ENCODE assay signal across 8 cellular contexts in the genomic region with DNA sequence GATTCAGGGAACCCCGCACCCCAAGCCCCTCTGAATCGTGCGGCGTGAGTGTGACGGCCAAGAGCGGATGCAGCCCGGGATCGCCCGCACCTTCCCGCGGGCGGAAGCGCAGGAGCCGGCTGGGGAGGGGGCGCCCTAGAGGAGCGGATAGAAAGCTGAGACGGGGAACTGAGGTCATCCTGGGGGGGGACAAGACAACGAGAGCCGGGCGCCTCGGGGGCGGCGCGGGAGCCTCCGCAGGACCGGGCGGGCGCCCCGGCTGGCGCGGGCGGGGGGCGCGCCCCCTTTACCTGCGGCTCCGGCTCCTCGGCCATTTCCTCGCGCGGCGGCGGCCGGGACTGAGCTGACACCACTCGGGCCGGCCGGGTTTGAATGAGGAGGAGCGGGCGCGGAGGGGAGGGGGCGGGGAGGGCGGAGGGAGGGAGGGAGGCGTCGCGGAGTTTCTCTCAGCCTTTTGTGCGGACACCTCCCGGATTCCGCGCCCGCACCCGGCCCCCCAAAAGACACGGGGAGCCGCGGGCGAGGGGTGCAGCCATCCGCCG. TPM values are rescaled to one million over a fixed set of nuclear protein-coding genes. Genes with fewer than 3 reads are reported as not detected.
DNase-seq lines count a peak whose midpoint lies in the region; ATAC-seq and TF ChIP-seq lines count a peak whose summit lies in the region.
"Not testable (repeated sequence)": the region's sequence is repeated elsewhere in the genome, so short reads cannot be mapped to it uniquely, and the experiment has no call there.

A gene (minus strand): TSS at position 374 of the 542 bp plus-strand sequence. CDS start 11,013 bp downstream, outside the sequence.

- ATAC-seq in HG02884 (IDR thresholded peaks at IDR 0.05; ENCODE audit: unreplicated experiment) (peak; percentile 15), upper lobe of left lung (ENCODE audit: low FRiP score in 2 of 2) (peak; percentile 52 to 74)
- peak; percentile 30 to 33 for ATAC-seq in activated CD4-positive, CD25-positive, alpha-beta regulatory T cell treated with anti-CD3 and anti-CD28 coated beads, Interleukin-2, amount 50 U/mL, for 24 hours

- not testable (repeated sequence) for H3K36me3 Mint-ChIP-seq in brain

- WGBS in hepatocyte (ENCODE audit: low lambda C conversion rate, missing lambda C conversion rate): 0% methylated on average over 8 of the region's 66 CpGs
- WGBS in upper lobe of left lung, 2 donors: 7% methylated on average over 12 of the region's 66 CpGs; no CpG with 5 or more reads in 1 of the 2 donors

- H3K9me3 Mint-ChIP-seq in brain: not testable (repeated sequence)

- H2AFZ ChIP-seq in hepatocyte: peak within 1 kb of the TSS; percentile 54

- intact Hi-C loops in posterior cingulate gyrus (cut with DNase I): loop anchor here (5.0 kb wide), 1 partner anchor 84 kb away; no protein-coding TSS in a partner anchor

- peak within 1 kb of the TSS; percentile 90 to 95 (median 93) for H3K4me3 Mint-ChIP-seq in brain

- peak within 1 kb of the TSS; percentile 91 for H3K4me2 ChIP-seq in hepatocyte

- DNase-seq in NCI-H2171 treated with DMSO at 0.1 percent for 48 hours (lab: John Stamatoyannopoulos, UW) (peak; percentile 67), hepatocyte (ENCODE audit: low spot score) (peak; percentile 85), posterior cingulate gyrus (peak in 7 of 10 donors; percentile 27 to 90 (median 43)), upper lobe of left lung (peak; percentile 65 to 94)

- TF ChIP-seq POLR2A in GM15510 (IDR thresholded peaks at IDR 0.05; ENCODE audit: borderline replicate concordance, extremely low read depth, insufficient read length): peak; percentile 30
- TF ChIP-seq POLR2A in upper lobe of left lung (IDR thresholded peaks at IDR 0.05): not testable (repeated sequence)

- peak within 1 kb of the TSS; percentile 95 to 98 (median 98) for H3K27ac Mint-ChIP-seq in brain

- H3K4me1 ChIP-seq in hepatocyte (ENCODE audit: insufficient read depth) (peaks cover 36% of the 10 kb centered on the region), upper lobe of left lung (peaks cover 8 to 26% (median 10%) of the 10 kb centered on the region in 4 donors)

- H4K20me1 ChIP-seq in hepatocyte (ENCODE audit: insufficient read depth, poor library complexity, severe bottlenecking): not testable (repeated sequence)

- not testable (repeated sequence) for TF ChIP-seq EP300 in upper lobe of left lung (IDR thresholded peaks at IDR 0.05)

- H3K27ac ChIP-seq in hepatocyte: peak within 1 kb of the TSS; percentile 100
- peak within 1 kb of the TSS; percentile 98 to 99 (median 98) for H3K27ac ChIP-seq in upper lobe of left lung

- not testable (repeated sequence) for H3K9me2 ChIP-seq in hepatocyte (replicated peaks; ENCODE audit: insufficient read depth)

- not testable (repeated sequence) for H3K27me3 Mint-ChIP-seq in brain

- H3K27me3 ChIP-seq in hepatocyte, upper lobe of left lung: not testable (repeated sequence)

- peaks cover 52% of the 10 kb centered on the region for H3K79me2 ChIP-seq in hepatocyte

- H3K4me3 ChIP-seq in hepatocyte (peak within 1 kb of the TSS; percentile 59), upper lobe of left lung (peak within 1 kb of the TSS; percentile 62 to 82 (median 72))

- H3K9me3 ChIP-seq in hepatocyte (ENCODE audit: low read depth); upper lobe of left lung: not testable (repeated sequence)

- H3K4me1 Mint-ChIP-seq in brain: peaks cover 68% of the 10 kb centered on the region

- H3K36me3 ChIP-seq in hepatocyte (replicated peaks; ENCODE audit: insufficient read depth, low read depth); upper lobe of left lung: not testable (repeated sequence)

- not testable (repeated sequence) for TF ChIP-seq CTCF in brain (conservative IDR thresholded peaks at IDR 0.05); hepatocyte (IDR thresholded peaks at IDR 0.05; ENCODE audit: poor library complexity); upper lobe of left lung (IDR thresholded peaks at IDR 0.05)

RNA-seq across cellular contexts. Expression of the gene that starts here (rescaled TPM):
- polyA plus RNA-seq in brain (ENCODE audit: insufficient read depth, low read depth, low replicate concordance): 5.7 TPM
- total RNA-seq in hepatocyte: 32.4 and 39.9 TPM in 2 replicates
- polyA plus RNA-seq in hepatocyte: 4.7 and 6.6 TPM in 2 replicates
- 10 to 100 TPM; 18.7 to 38.4 (median 33.9) TPM for total RNA-seq in upper lobe of left lung

Comparison
In these comparisons a context has a peak if more than half of its experiments do, and no peak if none do; other contexts are left out.
1. Peak in every context shown above with its lines: DNase-seq, ATAC-seq, H3K4me3 ChIP-seq and H3K27ac ChIP-seq.